In the genomic region with DNA sequence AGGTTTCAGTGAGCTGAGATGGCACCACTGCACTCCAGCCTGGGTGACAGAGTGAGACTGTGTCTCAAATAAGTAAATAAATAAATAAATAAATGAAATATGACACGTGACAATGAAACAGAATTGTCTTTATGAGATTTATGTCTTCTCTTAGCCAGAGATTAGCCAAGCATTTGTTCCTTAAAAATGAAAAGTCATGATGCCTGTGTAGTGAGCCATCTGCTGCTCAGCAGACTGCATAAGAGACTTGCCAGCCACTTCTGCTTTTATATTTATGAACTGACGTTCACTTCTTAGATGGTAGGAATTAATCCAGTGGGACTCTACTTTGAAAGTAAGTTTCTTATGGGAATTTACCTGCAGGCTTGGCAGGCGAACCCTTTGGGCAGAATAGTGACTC, we compare ENCODE assay signal across 14 cellular contexts.
DNase-seq lines count a peak whose midpoint lies in the region; ATAC-seq and TF ChIP-seq lines count a peak whose summit lies in the region.
"Had no signal": no experiment of that assay in that cellular context is flagged by ENCODE, and none has a peak within 500 bp of the region (broad histone marks: within the 10 kb centered on the region; RNA-seq: fewer than 3 reads in every experiment).

No MANE protein-coding gene starts in this region.

- ATAC-seq in Right ventricle myocardium superior (ENCODE audit: poor library complexity) (peak; percentile 36), upper lobe of right lung (peak; percentile 68), HG02981 (IDR thresholded peaks at IDR 0.05; ENCODE audit: unreplicated experiment) (no peak), HG03135 (IDR thresholded peaks at IDR 0.05; ENCODE audit: unreplicated experiment) (no peak)
- ATAC-seq: activated CD4-positive, alpha-beta T cell treated with anti-CD3 and anti-CD28 coated beads for 36 hours had no signal

- H3K4me3 ChIP-seq in upper lobe of right lung = no peak overlapping the region

- intact Hi-C loops in Right ventricle myocardium superior (cut with DNase I) (no loop called here), cardiac septum (cut with DNase I) (no loop called here), upper lobe of right lung (cut with DNase I) (no loop called here)

- H3K4me1 ChIP-seq in upper lobe of right lung = peaks cover 3% of the 10 kb centered on the region

- no peaks in the 10 kb centered on the region for H3K9me3 ChIP-seq in upper lobe of right lung

- no peak overlapping the region for H3K27ac ChIP-seq in upper lobe of right lung

- H3K27me3 ChIP-seq in upper lobe of right lung = no peaks in the 10 kb centered on the region

- no peak for DNase-seq in Right ventricle myocardium superior
- DNase-seq in cardiac septum (ENCODE audit: low spot score) = no peak
- DNase-seq in OCI-M1 (lab: John Stamatoyannopoulos, UW) = peak; percentile 84
- DNase-seq in glomerular visceral epithelial cell (ENCODE audit: extremely low spot score) = peak; percentile 25
- DNase-seq in upper lobe of right lung = no peak
- DNase-seq in superior temporal gyrus (ENCODE audit: extremely low spot score) = no peak
- DNase-seq: activated CD4-positive, alpha-beta T cell treated with anti-CD3 and anti-CD28 coated beads for 36 hours; amniotic stem cell; Calu3; NCI-H2081; NK-92 treated with Interleukin-12 subunit alpha and Interleukin-12 subunit beta, amount 100 ng/mL, for 24 hours; stimulated activated CD4-positive, alpha-beta T cell treated with anti-CD3 and anti-CD28 coated beads, Interleukin-2, amount 100 ng/mL, for 48 hours had no signal

- H3K36me3 ChIP-seq in upper lobe of right lung = no peaks in the 10 kb centered on the region

- no peak for TF ChIP-seq CTCF in upper lobe of right lung (IDR thresholded peaks at IDR 0.05)

Comparison
In these comparisons a context has a peak if more than half of its experiments do, and no peak if none do; other contexts are left out.
1. ATAC-seq: peak in Right ventricle myocardium superior (single experiment) and upper lobe of right lung (single experiment); none in HG02981 (single experiment) and HG03135 (single experiment).
2. DNase-seq: peak in OCI-M1 (single experiment) and glomerular visceral epithelial cell (single experiment); none in Right ventricle myocardium superior (single experiment), cardiac septum (single experiment), upper lobe of right lung (single experiment) and superior temporal gyrus (single experiment).